15 cellular contexts compared by ENCODE assay signal in the genomic region with DNA sequence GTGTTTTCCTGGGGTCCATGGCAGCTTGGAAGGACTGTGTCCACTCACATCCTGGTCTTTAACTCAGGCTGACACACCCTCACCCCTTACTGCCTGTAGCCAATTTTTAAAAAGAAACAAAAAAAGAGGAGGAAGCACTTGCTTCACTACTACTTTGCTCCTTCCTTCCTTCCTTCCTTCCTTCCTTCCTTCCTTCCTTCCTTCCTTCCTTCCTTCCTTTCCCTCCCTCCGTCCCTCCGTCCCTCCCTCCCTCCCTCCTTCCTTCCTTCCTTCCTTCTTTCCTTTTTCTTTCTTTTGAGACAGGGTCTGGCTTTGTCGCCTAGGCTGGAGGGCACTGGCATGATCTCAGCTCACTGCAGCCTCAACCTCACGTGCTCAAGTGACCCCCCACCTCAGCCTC.
"Had no signal": no experiment of that assay in that cellular context is flagged by ENCODE, and none has a peak within 500 bp of the region (broad histone marks: within the 10 kb centered on the region; RNA-seq: fewer than 3 reads in every experiment).

No MANE protein-coding gene starts in this region.

- DNase-seq: activated B cell treated with CpG ODN at 0.5 μM for 24 hours; activated CD4-positive, alpha-beta T cell treated with anti-CD3 and anti-CD28 coated beads for 48 hours; activated CD8-positive, alpha-beta T cell treated with anti-CD3 and anti-CD28 coated beads for 36 hours; activated effector memory CD4-positive, alpha-beta T cell treated with anti-CD3 and anti-CD28 coated beads, Interleukin-2, amount 50 U/mL, for 16 hours; activated T-cell treated with anti-CD3 and anti-CD28 coated beads, Interleukin-2, amount 50 U/mL, for 48 hours; effector CD8-positive, alpha-beta T cell; immature natural killer cell; lower lobe of right lung; naive thymus-derived CD4-positive, alpha-beta T cell; posterior cingulate gyrus; stimulated activated naive CD8-positive, alpha-beta T cell treated with anti-CD3 and anti-CD28 coated beads, Interleukin-15, Interleukin-2, amounts not matched to agents 100 U/mL and 50 U/mL, for 24 hours; transverse colon had no signal

- H3K27ac ChIP-seq: coronary artery, foreskin keratinocyte, lower lobe of right lung, neutrophil, transverse colon had no signal

- H3K4me3 ChIP-seq: coronary artery, lower lobe of right lung, transverse colon had no signal

- H3K9me3 ChIP-seq: lower lobe of right lung, neutrophil, transverse colon had no signal

- H3K27me3 ChIP-seq: foreskin keratinocyte, neutrophil, transverse colon had no signal

- H3K36me3 ChIP-seq: lower lobe of right lung, neutrophil, transverse colon had no signal
